In the genomic region with DNA sequence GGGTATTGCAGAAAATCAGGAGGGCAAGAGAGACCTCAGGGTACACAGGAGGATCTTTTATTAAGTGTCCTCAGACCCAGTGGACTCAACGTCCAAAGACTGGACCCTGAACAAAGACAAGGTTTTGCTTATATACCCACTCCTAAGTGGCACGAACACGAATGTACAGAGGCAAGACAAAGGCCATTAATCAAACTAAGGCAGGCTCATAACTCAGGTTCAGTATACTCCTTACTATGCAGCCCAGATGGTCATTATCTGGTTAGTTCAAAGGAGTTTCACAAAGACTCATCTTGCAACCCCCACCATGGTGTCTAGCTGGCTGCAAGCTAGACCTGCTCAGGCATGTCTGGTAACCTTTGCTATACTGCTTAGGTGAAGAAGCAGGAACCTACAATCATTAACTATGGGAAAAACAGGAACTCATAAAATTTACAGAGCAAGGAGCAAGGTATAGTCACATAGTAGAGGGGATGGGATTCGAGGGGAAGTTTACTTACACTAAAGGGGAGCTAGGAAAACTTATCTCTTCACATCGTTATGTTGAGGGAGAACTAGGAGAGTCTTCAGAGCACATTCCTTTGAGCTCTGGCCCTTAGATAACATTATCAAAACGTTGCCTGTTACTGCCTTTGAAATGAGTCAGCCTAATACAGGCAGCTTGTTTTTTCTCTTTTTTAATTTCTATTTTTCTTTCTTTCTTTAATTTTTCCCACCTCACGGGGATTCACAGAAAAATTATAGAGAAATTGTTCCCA, we compare ENCODE assay signal across 12 cellular contexts. TPM values are rescaled to one million over a fixed set of nuclear protein-coding genes. Genes with fewer than 3 reads are reported as not detected.
A peak's percentile ranks its signal among the peaks of the same experiment; 100 is the strongest.
DNase-seq lines count a peak whose midpoint lies in the region; ATAC-seq and TF ChIP-seq lines count a peak whose summit lies in the region.
"Had no signal": no experiment of that assay in that cellular context is flagged by ENCODE, and none has a peak within 500 bp of the region (broad histone marks: within the 10 kb centered on the region; RNA-seq: fewer than 3 reads in every experiment).

No MANE protein-coding gene starts in this region.

- no peak overlapping the region for H3K27ac Mint-ChIP-seq in GM23338
- H3K27ac Mint-ChIP-seq: stimulated activated naive CD8-positive, alpha-beta T cell treated with anti-CD3 and anti-CD28 coated beads, Interleukin-15, Interleukin-2, amounts not matched to agents 100 ng/mL and 50 ng/mL, for 24 hours had no signal

- no peak for TF ChIP-seq CTCF in GM23338 (conservative IDR thresholded peaks at IDR 0.05; ENCODE audit: low read depth in 2 of 2)
- no peak for TF ChIP-seq CTCF in GM13976 (IDR thresholded peaks at IDR 0.05; ENCODE audit: borderline replicate concordance, control extremely low read depth, extremely low read depth, insufficient read depth, missing control alignments)

- H3K27ac ChIP-seq in GM23338 (ENCODE audit: low read depth), result peak overlapping the region; percentile 3; the same call in 1 of the 2 replicates
- H3K27ac ChIP-seq: parathyroid adenoma had no signal

- no peaks in the 10 kb centered on the region for H3K4me1 ChIP-seq in GM23338 (ENCODE audit: insufficient read depth)
- H3K4me1 ChIP-seq: parathyroid adenoma had no signal

- peaks cover 3% of the 10 kb centered on the region; the same call in 1 of the 2 replicates for H3K36me3 ChIP-seq in GM23338 (ENCODE audit: insufficient read depth)

- no peaks in the 10 kb centered on the region for H3K79me2 ChIP-seq in GM23338 (replicated peaks; ENCODE audit: insufficient read depth)
- H3K79me2 ChIP-seq: parathyroid adenoma had no signal

- peaks cover 15% of the 10 kb centered on the region for H3K4me1 Mint-ChIP-seq in GM23338

- H3K27me3 Mint-ChIP-seq in GM23338 (ENCODE audit: insufficient read depth, low read depth, poor library complexity), result peaks cover 9% of the 10 kb centered on the region

- H4K20me1 ChIP-seq in GM23338 (replicated peaks; ENCODE audit: insufficient read depth), result no peaks in the 10 kb centered on the region

- DNase-seq in GM23338 (ENCODE audit: low spot score) (no peak), iris pigment epithelial cell (ENCODE audit: low read depth) (peak; percentile 49), NCI-H510A treated with DMSO at 0.1 percent for 48 hours (lab: John Stamatoyannopoulos, UW) (no peak), GM13976 (ENCODE audit: low spot score) (no peak)
- DNase-seq in central memory CD4-positive, alpha-beta T cell, result no peak
- DNase-seq in activated naive CD4-positive, alpha-beta T cell treated with Interleukin-2 at 50 U/mL for 16 hours, result no peak
- DNase-seq: activated T-cell treated with anti-CD3 and anti-CD28 coated beads, Interleukin-2, amount 50 U/mL, for 48 hours; SHP77 treated with DMSO at 0.1 percent for 48 hours had no signal

- H3K4me3 Mint-ChIP-seq in GM23338, result no peak overlapping the region
- H3K4me3 Mint-ChIP-seq: stimulated activated naive CD8-positive, alpha-beta T cell treated with anti-CD3 and anti-CD28 coated beads, Interleukin-15, Interleukin-2, amounts not matched to agents 100 ng/mL and 50 ng/mL, for 24 hours had no signal

- no peak overlapping the region for H2AFZ ChIP-seq in GM23338
- H2AFZ ChIP-seq: parathyroid adenoma had no signal

- ATAC-seq in GM18868 (IDR thresholded peaks at IDR 0.05; ENCODE audit: unreplicated experiment) (peak; percentile 93), GM23338 (no peak), HG03469 (IDR thresholded peaks at IDR 0.05; ENCODE audit: unreplicated experiment) (peak; percentile 95)

- no peaks in the 10 kb centered on the region for H3F3A ChIP-seq in GM23338 (replicated peaks; ENCODE audit: low read depth)

- no peaks in the 10 kb centered on the region for H3K9me2 ChIP-seq in GM23338 (ENCODE audit: insufficient read depth)

- H3K4me3 ChIP-seq in GM23338, result no peak overlapping the region

- in situ Hi-C loops in GM13976 (cut with MboI; ENCODE audit: low sequenced_read_pairs, unreplicated experiment), result no loop called here

- H3K9me3 Mint-ChIP-seq in GM23338, result peaks cover 21% of the 10 kb centered on the region
- H3K9me3 Mint-ChIP-seq: stimulated activated naive CD8-positive, alpha-beta T cell treated with anti-CD3 and anti-CD28 coated beads, Interleukin-15, Interleukin-2, amounts not matched to agents 100 ng/mL and 50 ng/mL, for 24 hours had no signal

- no peaks in the 10 kb centered on the region for H3K27me3 ChIP-seq in GM23338 (ENCODE audit: insufficient read depth)

- H3K36me3 Mint-ChIP-seq in GM23338 (ENCODE audit: low read depth), result peaks cover 16% of the 10 kb centered on the region

- H3K4me2 ChIP-seq in GM23338, result no peak overlapping the region

TF ChIP-seq in GM23338, 12 proteins besides CTCF, POLR2A, EP300 and RAD21:
- TF ChIP-seq EZH2phosphoT487 (IDR thresholded peaks at IDR 0.05; ENCODE audit: unreplicated experiment) (no peak), JUNB (IDR thresholded peaks at IDR 0.05; ENCODE audit: unreplicated experiment) (no peak), NANOG (IDR thresholded peaks at IDR 0.05; ENCODE audit: borderline replicate concordance) (no peak), STAT1 (IDR thresholded peaks at IDR 0.05; ENCODE audit: unreplicated experiment) (no peak)

RNA-seq across cellular contexts. Expression of a gene that starts 33.9 kb away (rescaled TPM):
- total RNA-seq in GM23338 (2014; rRNA removed; shearing (Covaris generic)), result 5.6 and 6.8 TPM in 2 replicates
- polyA plus RNA-seq in GM23338 (2016; fragmentation: Nextera tagmentation; extraction: Ambion mirVana), result 3.6 and 3.9 TPM in 2 replicates
